8 cellular contexts compared by ENCODE assay signal in genomic region chr5:154753792-154754191, GRCh38. TPM values are rescaled to one million over a fixed set of nuclear protein-coding genes. Genes with fewer than 3 reads are reported as not detected.
DNase-seq lines count a peak whose midpoint lies in the region; ATAC-seq and TF ChIP-seq lines count a peak whose summit lies in the region.

No MANE protein-coding gene starts in this region.

- BruUV-seq in HCT116 (replicated peaks; lab: Mats Ljungman, UMichigan): no TSS peak

- peak overlapping the region; percentile 91 for H3K4me3 Mint-ChIP-seq in activated naive CD8-positive, alpha-beta T cell treated with anti-CD3 and anti-CD28 coated beads, Interleukin-2, amount 50 U/mL, for 24 hours

- H3K27ac Mint-ChIP-seq in activated naive CD8-positive, alpha-beta T cell treated with anti-CD3 and anti-CD28 coated beads, Interleukin-2, amount 50 U/mL, for 24 hours: peak overlapping the region; percentile 99

- ATAC-seq in HCT116 (no peak), left cardiac atrium (peak; percentile 36 to 59)
- ATAC-seq in activated naive CD8-positive, alpha-beta T cell treated with anti-CD3 and anti-CD28 coated beads, Interleukin-2, amount 50 U/mL, for 24 hours: no peak

- 45 to 69% methylated on average over 5 of the region's 5 CpGs for WGBS in sigmoid colon, 2 donors

- H2AFZ ChIP-seq in HCT116 (ENCODE audit: low read depth, low read length, poor library complexity, severe bottlenecking): no peak overlapping the region

- TF ChIP-seq CTCF in AG04450 (IDR thresholded peaks at IDR 0.05; ENCODE audit: low read depth, low read length): no peak
- TF ChIP-seq CTCF in HCT116 (IDR thresholded peaks at IDR 0.05 in 2 of 3, conservative IDR thresholded peaks at IDR 0.05 in 1 of 3; ENCODE audit: borderline replicate concordance in 1 of 3, insufficient read depth in 1 of 3, low read depth in 2 of 3, low read length in 2 of 3): no peak
- no peak for TF ChIP-seq CTCF in sigmoid colon (IDR thresholded peaks at IDR 0.05)

- H3K9ac ChIP-seq in HCT116 (ENCODE audit: low read length): peak overlapping the region; percentile 99

- no peak for TF ChIP-seq RAD21 in HCT116 (IDR thresholded peaks at IDR 0.05; ENCODE audit: low read depth)

- CTCF ChIA-PET in AG04450 (lab: Charles Lee) (interaction anchor here (0.7 kb wide), 2 partner anchors 17 to 75 kb away, joined by 3 read pairs; no protein-coding TSS in a partner anchor), HCT116 (lab: Charles Lee) (no interaction called here)

- H3K4me2 ChIP-seq in HCT116 (ENCODE audit: low read length): peak overlapping the region; percentile 96

- no peaks in the 10 kb centered on the region for H3K27me3 Mint-ChIP-seq in activated naive CD8-positive, alpha-beta T cell treated with anti-CD3 and anti-CD28 coated beads, Interleukin-2, amount 50 U/mL, for 24 hours

- peaks cover 9% of the 10 kb centered on the region; the same call in 1 of the 2 replicates for H4K20me1 ChIP-seq in HCT116 (ENCODE audit: insufficient read depth)

- peaks cover 44% of the 10 kb centered on the region for H3K79me2 ChIP-seq in HCT116 (ENCODE audit: insufficient read depth, low read length)

- H3K36me3 ChIP-seq in HCT116 (ENCODE audit: control insufficient read depth in 1 of 2, insufficient read depth in 2 of 2, low read length in 2 of 2) (no peaks in the 10 kb centered on the region), sigmoid colon (no peaks in the 10 kb centered on the region)

- POLR2A ChIA-PET in AG04450 (lab: Yijun Ruan, JAX): interaction anchor here (0.8 to 1.8 kb wide), 2 partner anchors 13 to 75 kb away, joined by 3 to 5 read pairs; no protein-coding TSS in a partner anchor
- POLR2A ChIA-PET in HCT116 (lab: Charles Lee): no interaction called here

- peak in 1 of 4 donors; percentile 69 for TF ChIP-seq EP300 in sigmoid colon (IDR thresholded peaks at IDR 0.05)

- peaks cover 15 to 33% of the 10 kb centered on the region in 2 experiments for H3K4me1 ChIP-seq in HCT116 (ENCODE audit: control insufficient read depth in 1 of 2, insufficient read depth in 2 of 2, low read length in 2 of 2)
- H3K4me1 ChIP-seq in sigmoid colon: peaks cover 0 to 36% (median 33%) of the 10 kb centered on the region in 4 donors

- DNase-seq in AG04450 (ENCODE audit: low read depth, low spot score): peak; percentile 87
- no peak for DNase-seq in HCT116 (ENCODE audit: low read depth, low spot score)
- DNase-seq in activated naive CD8-positive, alpha-beta T cell treated with anti-CD3 and anti-CD28 coated beads, Interleukin-2, amount 50 U/mL, for 24 hours: no peak
- DNase-seq in left cardiac atrium: peak; percentile 80
- DNase-seq in sigmoid colon: peak; percentile 96
- no peak for DNase-seq in T-helper 9 cell
- DNase-seq in NCI-H1694 (lab: John Stamatoyannopoulos, UW): no peak
- no peak for DNase-seq in NCI-H2081 (lab: John Stamatoyannopoulos, UW)

- H3K4me3 ChIP-seq in AG04450 (ENCODE audit: low read depth, low read length) (no peak overlapping the region; the same call in 1 of the 2 replicates), HCT116 (replicated peaks in 1 of 2; ENCODE audit: low read depth in 1 of 2, low read length in 2 of 2) (peak overlapping the region; percentile 59 to 67), sigmoid colon (peak overlapping the region; percentile 37 to 88 (median 54))

- no peaks in the 10 kb centered on the region for H3K9me2 ChIP-seq in HCT116 (ENCODE audit: insufficient read depth)

- H3K9me3 Mint-ChIP-seq in activated naive CD8-positive, alpha-beta T cell treated with anti-CD3 and anti-CD28 coated beads, Interleukin-2, amount 50 U/mL, for 24 hours: no peaks in the 10 kb centered on the region

- intact Hi-C loops in HCT116 (cut with micrococcal nuclease) (loop anchor here (1.0 to 2.0 kb wide), 3 partner anchors 41 to 105 kb away; partner anchors contain the start of gene CNOT8), left cardiac atrium (cut with DNase I) (no loop called here), sigmoid colon (cut with DNase I) (loop anchor here (1.0 to 10.0 kb wide), 4 partner anchors 71 to 309 kb away; partner anchors contain the start of genes CNOT8 and SAP30L)

- TF ChIP-seq POLR2A in HCT116 (IDR thresholded peaks at IDR 0.05; ENCODE audit: borderline replicate concordance, extremely low read depth, insufficient read depth, insufficient read length) (no peak), sigmoid colon (IDR thresholded peaks at IDR 0.05) (peak; percentile 48 to 55)

- H3K27me3 ChIP-seq in AG04450 (ENCODE audit: control insufficient read depth, insufficient read depth, low read length) (no peaks in the 10 kb centered on the region), HCT116 (ENCODE audit: insufficient read depth, low read length) (no peaks in the 10 kb centered on the region), sigmoid colon (no peaks in the 10 kb centered on the region)

- H3K9me3 ChIP-seq in AG04450 (ENCODE audit: control insufficient read depth, insufficient read depth, low read length): no peaks in the 10 kb centered on the region
- no peaks in the 10 kb centered on the region for H3K9me3 ChIP-seq in HCT116 (ENCODE audit: control insufficient read depth in 1 of 2, insufficient read depth in 1 of 2, low read depth in 1 of 2, low read length in 2 of 2)
- no peaks in the 10 kb centered on the region for H3K9me3 ChIP-seq in sigmoid colon

- H3K27ac ChIP-seq in AG04450 (ENCODE audit: low read depth, low read length): peak overlapping the region; percentile 94
- H3K27ac ChIP-seq in HCT116 (ENCODE audit: low read depth, low read length): peak overlapping the region; percentile 95; the same call in 1 of the 2 replicates
- H3K27ac ChIP-seq in sigmoid colon: peak overlapping the region; percentile 93 to 100 (median 99)

- peaks cover 34% of the 10 kb centered on the region for H3K4me1 Mint-ChIP-seq in activated naive CD8-positive, alpha-beta T cell treated with anti-CD3 and anti-CD28 coated beads, Interleukin-2, amount 50 U/mL, for 24 hours

- H3K36me3 Mint-ChIP-seq in activated naive CD8-positive, alpha-beta T cell treated with anti-CD3 and anti-CD28 coated beads, Interleukin-2, amount 50 U/mL, for 24 hours (ENCODE audit: low read depth): peaks cover 15% of the 10 kb centered on the region

- RAD21 ChIA-PET in HCT116 (lab: Charles Lee; ENCODE audit: low non-redundant PET in 1 of 2, low total read pairs in 2 of 2, uncharacterized antibody in 2 of 2, unreplicated experiment in 2 of 2): interaction anchor here in 1 of 2 experiments (1.2 kb wide), 1 partner anchor 71 kb away, joined by 5 read pairs; no protein-coding TSS in a partner anchor

TF ChIP-seq in HCT116, 20 proteins besides CTCF, POLR2A, EP300 and RAD21 (continues in another document):
- TF ChIP-seq CBX3 (IDR thresholded peaks at IDR 0.05; ENCODE audit: low read depth) (no peak), JUND (IDR thresholded peaks at IDR 0.05) (no peak), EZH2phosphoT487 (IDR thresholded peaks at IDR 0.05; ENCODE audit: borderline replicate concordance) (no peak), MAX (IDR thresholded peaks at IDR 0.05) (no peak), EGR1 (IDR thresholded peaks at IDR 0.05; ENCODE audit: low read depth) (no peak), ZBTB33 (IDR thresholded peaks at IDR 0.05; ENCODE audit: extremely low read depth, insufficient replicate concordance, low read length) (no peak), FOSL1 (IDR thresholded peaks at IDR 0.05; ENCODE audit: low read depth) (no peak), ATF3 (IDR thresholded peaks at IDR 0.05) (no peak), ELF1 (IDR thresholded peaks at IDR 0.05; ENCODE audit: borderline replicate concordance, low read depth) (no peak), SIN3A (IDR thresholded peaks at IDR 0.05; ENCODE audit: low read depth) (no peak), SRF (IDR thresholded peaks at IDR 0.05; ENCODE audit: low read depth) (no peak), TCF7L2 (IDR thresholded peaks at IDR 0.05; ENCODE audit: borderline replicate concordance, extremely low read depth, insufficient read depth, insufficient read length) (no peak)

RNA-seq across cellular contexts. Expression of gene LARP1, which starts 1.4 kb away (rescaled TPM):
- polyA plus RNA-seq in AG04450 (2011; rRNA removed) (54.9 and 64.9 TPM in 2 replicates), sigmoid colon (10 to 100 TPM; 10.2 to 68.2 (median 15.5) TPM)
- polyA minus RNA-seq in AG04450 (2011; rRNA and poly(A)+ RNA removed): 93.4 and 94.0 TPM in 2 replicates
- total RNA-seq in HCT116 (2021; ENCODE audit: unreplicated experiment) (201 TPM), left cardiac atrium (100 to 1,000 TPM; 105 to 145 TPM), sigmoid colon (10 to 100 TPM; 47.4 to 97.8 (median 55.6) TPM)
- 71.0 and 79.3 TPM in 2 replicates for polyA plus RNA-seq in HCT116 (2012)

Comparison
In these comparisons a context has a peak if more than half of its experiments do, and no peak if none do; other contexts are left out.
1. DNase-seq: peak in AG04450 (single experiment), left cardiac atrium (single experiment) and sigmoid colon (single experiment); none in HCT116 (single experiment), activated naive CD8-positive, alpha-beta T cell treated with anti-CD3 and anti-CD28 coated beads, Interleukin-2, amount 50 U/mL, for 24 hours (single experiment), T-helper 9 cell (single experiment), NCI-H1694 (single experiment) and NCI-H2081 (0 of 2).
2. ATAC-seq: peak in left cardiac atrium (2 of 2); none in HCT116 (single experiment) and activated naive CD8-positive, alpha-beta T cell treated with anti-CD3 and anti-CD28 coated beads, Interleukin-2, amount 50 U/mL, for 24 hours (single experiment).
3. intact Hi-C loops: an anchor here in HCT116 (1.0 to 2.0 kb wide) and sigmoid colon (1.0 to 10.0 kb wide); none called in left cardiac atrium.
4. Peak in every context shown above with its lines, with median percentiles within 50 percentile points of each other: H3K27ac ChIP-seq.